Comparison of ENCODE assay signal across 2 cellular contexts in genomic region chr15:38683382-38684242, GRCh38.
TF ChIP-seq lines count a peak whose summit lies in the region.

No MANE protein-coding gene starts in this region.

TF ChIP-seq in HCT116, 20 proteins besides CTCF, POLR2A, EP300 and RAD21 (continued from another document):
- TF ChIP-seq, protein P1, sequence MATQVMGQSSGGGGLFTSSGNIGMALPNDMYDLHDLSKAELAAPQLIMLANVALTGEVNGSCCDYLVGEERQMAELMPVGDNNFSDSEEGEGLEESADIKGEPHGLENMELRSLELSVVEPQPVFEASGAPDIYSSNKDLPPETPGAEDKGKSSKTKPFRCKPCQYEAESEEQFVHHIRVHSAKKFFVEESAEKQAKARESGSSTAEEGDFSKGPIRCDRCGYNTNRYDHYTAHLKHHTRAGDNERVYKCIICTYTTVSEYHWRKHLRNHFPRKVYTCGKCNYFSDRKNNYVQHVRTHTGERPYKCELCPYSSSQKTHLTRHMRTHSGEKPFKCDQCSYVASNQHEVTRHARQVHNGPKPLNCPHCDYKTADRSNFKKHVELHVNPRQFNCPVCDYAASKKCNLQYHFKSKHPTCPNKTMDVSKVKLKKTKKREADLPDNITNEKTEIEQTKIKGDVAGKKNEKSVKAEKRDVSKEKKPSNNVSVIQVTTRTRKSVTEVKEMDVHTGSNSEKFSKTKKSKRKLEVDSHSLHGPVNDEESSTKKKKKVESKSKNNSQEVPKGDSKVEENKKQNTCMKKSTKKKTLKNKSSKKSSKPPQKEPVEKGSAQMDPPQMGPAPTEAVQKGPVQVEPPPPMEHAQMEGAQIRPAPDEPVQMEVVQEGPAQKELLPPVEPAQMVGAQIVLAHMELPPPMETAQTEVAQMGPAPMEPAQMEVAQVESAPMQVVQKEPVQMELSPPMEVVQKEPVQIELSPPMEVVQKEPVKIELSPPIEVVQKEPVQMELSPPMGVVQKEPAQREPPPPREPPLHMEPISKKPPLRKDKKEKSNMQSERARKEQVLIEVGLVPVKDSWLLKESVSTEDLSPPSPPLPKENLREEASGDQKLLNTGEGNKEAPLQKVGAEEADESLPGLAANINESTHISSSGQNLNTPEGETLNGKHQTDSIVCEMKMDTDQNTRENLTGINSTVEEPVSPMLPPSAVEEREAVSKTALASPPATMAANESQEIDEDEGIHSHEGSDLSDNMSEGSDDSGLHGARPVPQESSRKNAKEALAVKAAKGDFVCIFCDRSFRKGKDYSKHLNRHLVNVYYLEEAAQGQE (IDR thresholded peaks at IDR 0.05; ENCODE audit: low read depth) = no peak

TF ChIP-seq in WTC11, 78 proteins besides CTCF, POLR2A, EP300 and RAD21 (continued from another document):
- TF ChIP-seq, protein P2, sequence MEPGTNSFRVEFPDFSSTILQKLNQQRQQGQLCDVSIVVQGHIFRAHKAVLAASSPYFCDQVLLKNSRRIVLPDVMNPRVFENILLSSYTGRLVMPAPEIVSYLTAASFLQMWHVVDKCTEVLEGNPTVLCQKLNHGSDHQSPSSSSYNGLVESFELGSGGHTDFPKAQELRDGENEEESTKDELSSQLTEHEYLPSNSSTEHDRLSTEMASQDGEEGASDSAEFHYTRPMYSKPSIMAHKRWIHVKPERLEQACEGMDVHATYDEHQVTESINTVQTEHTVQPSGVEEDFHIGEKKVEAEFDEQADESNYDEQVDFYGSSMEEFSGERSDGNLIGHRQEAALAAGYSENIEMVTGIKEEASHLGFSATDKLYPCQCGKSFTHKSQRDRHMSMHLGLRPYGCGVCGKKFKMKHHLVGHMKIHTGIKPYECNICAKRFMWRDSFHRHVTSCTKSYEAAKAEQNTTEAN (CRISPR knock-in tag; IDR thresholded peaks at IDR 0.05) = no peak
- TF ChIP-seq TP53 (CRISPR knock-in tag; IDR thresholded peaks at IDR 0.05) = no peak
- no peak for TF ChIP-seq CDX4 (CRISPR knock-in tag; IDR thresholded peaks at IDR 0.05; ENCODE audit: borderline replicate concordance)
- no peak for TF ChIP-seq NFYB (CRISPR knock-in tag; conservative IDR thresholded peaks at IDR 0.05; ENCODE audit: low read depth)
- TF ChIP-seq ZNF396 (CRISPR knock-in tag; IDR thresholded peaks at IDR 0.05; ENCODE audit: borderline replicate concordance) = no peak
